ENCODE assay signal across 16 cellular contexts in genomic region chr2:190693533-190694226, GRCh38. TPM values are rescaled to one million over a fixed set of nuclear protein-coding genes. Genes with fewer than 3 reads are reported as not detected.
A peak's percentile ranks its signal among the peaks of the same experiment; 100 is the strongest.
DNase-seq lines count a peak whose midpoint lies in the region; ATAC-seq and TF ChIP-seq lines count a peak whose summit lies in the region.
"Had no signal": no experiment of that assay in that cellular context is flagged by ENCODE, and none has a peak within 500 bp of the region (broad histone marks: within the 10 kb centered on the region; RNA-seq: fewer than 3 reads in every experiment).

No MANE protein-coding gene starts in this region.

- H3K4me1 ChIP-seq in right cardiac atrium (ENCODE audit: control insufficient read depth, insufficient read depth, low read length) = no peaks in the 10 kb centered on the region

- no peaks in the 10 kb centered on the region for H3K27me3 ChIP-seq in right cardiac atrium (ENCODE audit: control insufficient read depth, insufficient read depth)
- no peaks in the 10 kb centered on the region for H3K27me3 ChIP-seq in dorsolateral prefrontal cortex
- H3K27me3 ChIP-seq: thyroid gland had no signal

- WGBS in right cardiac atrium = 92% methylated on average over 2 of the region's 2 CpGs

- peak; percentile 66 for ATAC-seq in GM19035 (IDR thresholded peaks at IDR 0.05; ENCODE audit: unreplicated experiment)
- ATAC-seq in HG02798 (IDR thresholded peaks at IDR 0.05; ENCODE audit: poor library complexity, unreplicated experiment) = peak; percentile 69
- ATAC-seq in right cardiac atrium = no peak
- no peak for ATAC-seq in GM19324 (IDR thresholded peaks at IDR 0.05; ENCODE audit: low FRiP score, unreplicated experiment)

- intact Hi-C loops in right cardiac atrium (cut with DNase I) (no loop called here), dorsolateral prefrontal cortex (cut with DNase I) (no loop called here)

- TF ChIP-seq CTCF in dorsolateral prefrontal cortex (IDR thresholded peaks at IDR 0.05 in 54 of 56, conservative IDR thresholded peaks at IDR 0.05 in 2 of 56; ENCODE audit: low read depth in 1 of 56, partially characterized antibody in 56 of 56) = no peak

- H3K9me3 ChIP-seq in right cardiac atrium (ENCODE audit: control insufficient read depth, low read length) = no peaks in the 10 kb centered on the region
- H3K9me3 ChIP-seq: thyroid gland had no signal

- H3K27ac ChIP-seq in right cardiac atrium (ENCODE audit: low read length) (no peak overlapping the region), dorsolateral prefrontal cortex (no peak overlapping the region)
- H3K27ac ChIP-seq: thyroid gland had no signal

- DNase-seq in NCI-H2171 treated with DMSO at 0.1 percent for 48 hours (lab: John Stamatoyannopoulos, UW) = peak; percentile 26
- DNase-seq in NCI-H2171 (lab: John Stamatoyannopoulos, UW) = no peak
- DNase-seq in NCI-H524 treated with DMSO at 0.1 percent for 48 hours (lab: John Stamatoyannopoulos, UW) = peak; percentile 44
- DNase-seq in right cardiac atrium = no peak
- DNase-seq in dorsolateral prefrontal cortex = no peak
- DNase-seq: 8988T; activated CD4-positive, CD25-positive, alpha-beta regulatory T cell; anterior cingulate cortex; CD4-positive, alpha-beta memory T cell; cortex of kidney; NCI-H345; stimulated activated CD4-positive, alpha-beta T cell treated with anti-CD3 and anti-CD28 coated beads, Interleukin-12 subunit alpha, Interleukin-12 subunit beta, amount 100 ng/mL, for 4 hours; thyroid gland had no signal

- H3K4me3 ChIP-seq in right cardiac atrium (ENCODE audit: low read length) (no peak overlapping the region), dorsolateral prefrontal cortex (no peak overlapping the region)
- H3K4me3 ChIP-seq: thyroid gland had no signal

RNA-seq across cellular contexts. Expression of gene NAB1, which starts 44.8 kb away (rescaled TPM):
- total RNA-seq in right cardiac atrium (10 to 100 TPM; 58.8 to 65.5 (median 60.7) TPM), dorsolateral prefrontal cortex (100 to 1,000 TPM in 1 of 120 experiments, 10 to 100 TPM in 119; 42.6 to 115 (median 62.1) TPM)
- 17.6 TPM for polyA plus RNA-seq in right cardiac atrium

Comparison
In these comparisons a context has a peak if more than half of its experiments do, and no peak if none do; other contexts are left out.
1. DNase-seq: peak in NCI-H2171 treated with DMSO at 0.1 percent for 48 hours (single experiment) and NCI-H524 treated with DMSO at 0.1 percent for 48 hours (single experiment); none in NCI-H2171 (single experiment), right cardiac atrium (0 of 3) and dorsolateral prefrontal cortex (0 of 10).
2. ATAC-seq: peak in GM19035 (single experiment) and HG02798 (single experiment); none in right cardiac atrium (0 of 2) and GM19324 (single experiment).